Comparison of ENCODE assay signal across 1 cellular context in the genomic region with DNA sequence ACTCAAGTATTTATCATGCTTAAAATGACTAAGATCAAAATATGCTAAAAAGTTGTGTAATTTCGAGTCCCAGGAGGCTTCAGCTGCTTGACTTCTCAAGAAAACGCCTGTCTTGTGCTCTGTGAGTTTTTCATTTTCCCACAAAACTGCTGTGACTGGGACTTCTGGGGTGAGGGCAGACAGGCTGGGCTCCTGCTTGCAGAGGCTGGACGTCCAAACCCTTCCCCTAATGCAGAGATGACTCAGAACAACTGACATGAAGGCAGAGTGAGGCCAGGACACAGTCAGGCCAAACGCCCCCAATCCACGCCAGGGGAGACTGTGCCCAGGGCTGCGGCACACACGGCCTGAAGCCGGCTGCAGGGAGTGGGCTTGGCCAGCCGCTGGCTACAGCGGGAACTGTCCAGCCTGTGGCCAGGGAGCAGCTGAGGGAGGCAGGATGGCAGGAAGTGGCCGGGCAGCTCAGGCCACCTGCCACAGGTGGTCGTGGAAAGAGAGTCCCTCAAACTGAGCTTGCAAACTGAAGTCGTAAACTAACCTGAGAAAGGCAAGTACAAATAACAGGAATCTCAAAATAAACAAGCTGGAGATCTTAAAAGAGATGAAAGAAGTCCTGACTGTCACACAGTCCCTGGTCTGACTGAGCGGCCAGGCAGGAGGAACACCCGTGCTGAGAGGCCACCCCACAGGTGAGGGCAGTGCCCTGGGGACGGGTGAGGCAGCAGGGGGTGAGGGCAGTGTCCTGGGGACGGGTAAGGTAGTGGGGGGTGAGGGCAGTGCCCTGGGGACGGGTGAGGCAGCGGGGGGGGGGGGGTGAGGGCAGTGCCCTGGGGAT.
TF ChIP-seq lines count a peak whose summit lies in the region.

No MANE protein-coding gene starts in this region.

TF ChIP-seq in HepG2, 621 proteins besides CTCF, POLR2A, EP300 and RAD21:
- no peak for TF ChIP-seq ZNF253 (CRISPR knock-in tag; IDR thresholded peaks at IDR 0.05; ENCODE audit: borderline replicate concordance)
- TF ChIP-seq ZNF562 (CRISPR knock-in tag; IDR thresholded peaks at IDR 0.05; ENCODE audit: borderline replicate concordance): no peak
- TF ChIP-seq CCAR2 (optimal IDR thresholded peaks at IDR 0.05; ENCODE audit: low read depth, low read length): no peak
- TF ChIP-seq KMT2B (CRISPR knock-in tag; IDR thresholded peaks at IDR 0.05): no peak
- TF ChIP-seq, protein P1, sequence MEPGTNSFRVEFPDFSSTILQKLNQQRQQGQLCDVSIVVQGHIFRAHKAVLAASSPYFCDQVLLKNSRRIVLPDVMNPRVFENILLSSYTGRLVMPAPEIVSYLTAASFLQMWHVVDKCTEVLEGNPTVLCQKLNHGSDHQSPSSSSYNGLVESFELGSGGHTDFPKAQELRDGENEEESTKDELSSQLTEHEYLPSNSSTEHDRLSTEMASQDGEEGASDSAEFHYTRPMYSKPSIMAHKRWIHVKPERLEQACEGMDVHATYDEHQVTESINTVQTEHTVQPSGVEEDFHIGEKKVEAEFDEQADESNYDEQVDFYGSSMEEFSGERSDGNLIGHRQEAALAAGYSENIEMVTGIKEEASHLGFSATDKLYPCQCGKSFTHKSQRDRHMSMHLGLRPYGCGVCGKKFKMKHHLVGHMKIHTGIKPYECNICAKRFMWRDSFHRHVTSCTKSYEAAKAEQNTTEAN (CRISPR knock-in tag; conservative IDR thresholded peaks at IDR 0.05): no peak
- TF ChIP-seq RFX5 (IDR thresholded peaks at IDR 0.05; ENCODE audit: low read depth, low read length): no peak
- no peak for TF ChIP-seq IKZF1 (IDR thresholded peaks at IDR 0.05)
- TF ChIP-seq, protein P2, sequence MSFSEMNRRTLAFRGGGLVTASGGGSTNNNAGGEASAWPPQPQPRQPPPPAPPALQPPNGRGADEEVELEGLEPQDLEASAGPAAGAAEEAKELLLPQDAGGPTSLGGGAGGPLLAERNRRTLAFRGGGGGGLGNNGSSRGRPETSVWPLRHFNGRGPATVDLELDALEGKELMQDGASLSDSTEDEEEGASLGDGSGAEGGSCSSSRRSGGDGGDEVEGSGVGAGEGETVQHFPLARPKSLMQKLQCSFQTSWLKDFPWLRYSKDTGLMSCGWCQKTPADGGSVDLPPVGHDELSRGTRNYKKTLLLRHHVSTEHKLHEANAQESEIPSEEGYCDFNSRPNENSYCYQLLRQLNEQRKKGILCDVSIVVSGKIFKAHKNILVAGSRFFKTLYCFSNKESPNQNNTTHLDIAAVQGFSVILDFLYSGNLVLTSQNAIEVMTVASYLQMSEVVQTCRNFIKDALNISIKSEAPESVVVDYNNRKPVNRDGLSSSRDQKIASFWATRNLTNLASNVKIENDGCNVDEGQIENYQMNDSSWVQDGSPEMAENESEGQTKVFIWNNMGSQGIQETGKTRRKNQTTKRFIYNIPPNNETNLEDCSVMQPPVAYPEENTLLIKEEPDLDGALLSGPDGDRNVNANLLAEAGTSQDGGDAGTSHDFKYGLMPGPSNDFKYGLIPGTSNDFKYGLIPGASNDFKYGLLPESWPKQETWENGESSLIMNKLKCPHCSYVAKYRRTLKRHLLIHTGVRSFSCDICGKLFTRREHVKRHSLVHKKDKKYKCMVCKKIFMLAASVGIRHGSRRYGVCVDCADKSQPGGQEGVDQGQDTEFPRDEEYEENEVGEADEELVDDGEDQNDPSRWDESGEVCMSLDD (CRISPR knock-in tag; IDR thresholded peaks at IDR 0.05; ENCODE audit: borderline replicate concordance): no peak
- TF ChIP-seq AKAP8 (CRISPR knock-in tag; IDR thresholded peaks at IDR 0.05): no peak
- TF ChIP-seq ZFP82 (CRISPR knock-in tag; IDR thresholded peaks at IDR 0.05; ENCODE audit: borderline replicate concordance): no peak
- no peak for TF ChIP-seq SALL1 (CRISPR knock-in tag; IDR thresholded peaks at IDR 0.05)
- TF ChIP-seq ZNF792 (CRISPR knock-in tag; IDR thresholded peaks at IDR 0.05): no peak
- TF ChIP-seq SMAD1 (CRISPR knock-in tag; IDR thresholded peaks at IDR 0.05; ENCODE audit: borderline replicate concordance, low read depth): no peak
- TF ChIP-seq ZNF274 (CRISPR knock-in tag; IDR thresholded peaks at IDR 0.05): no peak
- no peak for TF ChIP-seq ZFP37 (CRISPR knock-in tag; IDR thresholded peaks at IDR 0.05; ENCODE audit: borderline replicate concordance)
